ENCODE assay signal across 24 cellular contexts in genomic region chr6:90462102-90462501, GRCh38.
"Had no signal": no experiment of that assay in that cellular context is flagged by ENCODE, and none has a peak within 500 bp of the region (broad histone marks: within the 10 kb centered on the region; RNA-seq: fewer than 3 reads in every experiment).

No MANE protein-coding gene starts in this region.

- H3K27me3 Mint-ChIP-seq: stimulated activated naive B cell treated with anti-CD40 and anti-IgM and Interleukin-4, amounts not matched to agents 10 μg/mL and 1 μg/mL and 100 μg/mL, for 72 hours had no signal

- H3K4me3 Mint-ChIP-seq: mesothelial cell of epicardium; natural killer cell; stimulated activated naive B cell treated with anti-CD40 and anti-IgM and Interleukin-4, amounts not matched to agents 10 μg/mL and 1 μg/mL and 100 μg/mL, for 72 hours had no signal

- FAIRE-seq: frontal cortex had no signal

- DNase-seq: activated gamma-delta T cell; activated T-cell treated with anti-CD3 and anti-CD28 coated beads, Interleukin-2, amount 50 U/mL, for 1 hour; amygdala; cerebellar nuclear complex; glutamatergic neuron; hippocampal formation; kidney glomerular epithelial cell; left ventricle myocardium superior; mammary epithelial cell; natural killer cell; retina; sigmoid colon; SK-N-SH; stimulated activated CD4-positive, alpha-beta T cell treated with anti-CD3 and anti-CD28 coated beads, Interleukin-2, amount 100 ng/mL, for 48 hours; stimulated activated naive B cell treated with anti-CD40 and anti-IgM and Interleukin-4, amounts not matched to agents 10 μg/mL and 1 μg/mL and 100 μg/mL, for 72 hours; testis; trophoblast cell; uterus had no signal

- H3K4me1 ChIP-seq: esophagus muscularis mucosa, sigmoid colon, testis, uterus had no signal

- H3K27ac ChIP-seq: coronary artery, esophagus muscularis mucosa, sigmoid colon, testis, uterus had no signal

- H3K4me3 ChIP-seq: coronary artery, esophagus muscularis mucosa, sigmoid colon, testis, uterus had no signal

- H3K9me3 ChIP-seq: esophagus muscularis mucosa, sigmoid colon, SK-N-SH, testis, uterus had no signal

- H3K27me3 ChIP-seq: esophagus muscularis mucosa, sigmoid colon, testis, uterus had no signal

- H3K4me1 Mint-ChIP-seq: mesothelial cell of epicardium had no signal

- ATAC-seq: activated naive CD4-positive, alpha-beta T cell treated with anti-CD3 and anti-CD28 coated beads, Interleukin-2, amount 50 U/mL, for 72 hours; left ventricle myocardium superior; natural killer cell; stimulated activated naive B cell treated with anti-CD40 and anti-IgM and Interleukin-4, amounts not matched to agents 10 μg/mL and 1 μg/mL and 100 μg/mL, for 72 hours had no signal

- H3K36me3 Mint-ChIP-seq: mesothelial cell of epicardium; natural killer cell; stimulated activated naive B cell treated with anti-CD40 and anti-IgM and Interleukin-4, amounts not matched to agents 10 μg/mL and 1 μg/mL and 100 μg/mL, for 72 hours had no signal

- H3K9me3 Mint-ChIP-seq: natural killer cell had no signal

- H3K36me3 ChIP-seq: esophagus muscularis mucosa, sigmoid colon, uterus had no signal

- H3K27ac Mint-ChIP-seq: mesothelial cell of epicardium; natural killer cell; progenitor cell of endocrine pancreas; stimulated activated naive B cell treated with anti-CD40 and anti-IgM and Interleukin-4, amounts not matched to agents 10 μg/mL and 1 μg/mL and 100 μg/mL, for 72 hours had no signal
